In the genomic region with DNA sequence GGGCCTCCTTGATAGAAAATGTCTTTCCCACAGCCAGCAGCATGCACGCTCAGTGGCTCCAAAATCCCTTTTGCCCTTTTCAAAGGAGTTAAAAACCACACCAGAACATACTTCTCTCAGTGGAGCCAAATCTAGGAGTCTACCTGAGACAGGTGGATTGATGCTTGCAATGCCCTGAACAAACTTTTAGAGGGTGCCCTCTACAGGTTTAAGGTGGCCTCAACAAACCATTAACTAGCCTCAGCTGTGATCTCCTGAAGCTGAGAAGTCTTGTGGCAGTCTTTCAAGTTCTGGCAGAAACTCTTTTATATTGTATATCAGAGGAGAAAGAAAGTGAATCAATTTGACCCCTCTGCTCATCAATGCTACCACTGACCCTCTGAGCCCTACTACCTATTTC, we compare ENCODE assay signal across 14 cellular contexts.
DNase-seq lines count a peak whose midpoint lies in the region; FAIRE-seq and TF ChIP-seq lines count a peak whose summit lies in the region.
"Had no signal": no experiment of that assay in that cellular context is flagged by ENCODE, and none has a peak within 500 bp of the region (broad histone marks: within the 10 kb centered on the region; RNA-seq: fewer than 3 reads in every experiment).

No MANE protein-coding gene starts in this region.

- H4K20me1 ChIP-seq in Loucy (ENCODE audit: insufficient read depth, low read length, poor library complexity, severe bottlenecking): no peaks in the 10 kb centered on the region

- TF ChIP-seq CTCF in Loucy (conservative IDR thresholded peaks at IDR 0.05; ENCODE audit: low read length) (peak; percentile 73), bronchial epithelial cell (IDR thresholded peaks at IDR 0.05; ENCODE audit: insufficient read depth, low read length, severe bottlenecking) (peak; percentile 53), progenitor cell of endocrine pancreas (IDR thresholded peaks at IDR 0.05; ENCODE audit: unreplicated experiment) (peak; percentile 56)

- POLR2A ChIA-PET in activated CD4-positive, alpha-beta T cell treated with anti-CD3 and anti-CD28 coated beads, Interleukin-2, amount 10 ng/mL, durations not matched to agents 7 days and 5 days (lab: Charles Lee): no interaction called here

- no peak overlapping the region for H3K4me3 Mint-ChIP-seq in activated CD4-positive, alpha-beta T cell treated with anti-CD3 and anti-CD28 coated beads, Interleukin-2, amount 10 ng/mL, durations not matched to agents 7 days and 5 days
- H3K4me3 Mint-ChIP-seq in progenitor cell of endocrine pancreas (ENCODE audit: low read depth): no peak overlapping the region
- H3K4me3 Mint-ChIP-seq: activated T-cell treated with anti-CD3 and anti-CD28 coated beads, Interleukin-2, amount 50 U/mL, for 72 hours; CD4-positive, CD25-positive, alpha-beta regulatory T cell; central memory CD8-positive, alpha-beta T cell; naive thymus-derived CD8-positive, alpha-beta T cell had no signal

- H3K4me3 ChIP-seq in Loucy (ENCODE audit: low read length, poor library complexity, severe bottlenecking) (no peak overlapping the region), bronchial epithelial cell (ENCODE audit: low read depth, low read length) (no peak overlapping the region)
- H3K4me3 ChIP-seq: heart right ventricle had no signal

- no peak overlapping the region for H3K4me2 ChIP-seq in Loucy (ENCODE audit: low read depth, low read length, poor library complexity, severe bottlenecking)

- H3K4me1 Mint-ChIP-seq in activated CD4-positive, alpha-beta T cell treated with anti-CD3 and anti-CD28 coated beads, Interleukin-2, amount 10 ng/mL, durations not matched to agents 7 days and 5 days: no peaks in the 10 kb centered on the region
- no peaks in the 10 kb centered on the region for H3K4me1 Mint-ChIP-seq in progenitor cell of endocrine pancreas (ENCODE audit: low read depth)

- H2AFZ ChIP-seq in Loucy (ENCODE audit: low read length): no peak overlapping the region

- no peaks in the 10 kb centered on the region for H3F3A ChIP-seq in Loucy (ENCODE audit: low read depth)

- H3K9me3 ChIP-seq in Loucy (ENCODE audit: insufficient read depth, low read depth, low read length): no peaks in the 10 kb centered on the region
- H3K9me3 ChIP-seq: heart right ventricle had no signal

- H3K79me2 ChIP-seq in Loucy (ENCODE audit: insufficient read depth, low read length): no peaks in the 10 kb centered on the region

- H3K9me3 Mint-ChIP-seq in activated CD4-positive, alpha-beta T cell treated with anti-CD3 and anti-CD28 coated beads, Interleukin-2, amount 10 ng/mL, durations not matched to agents 7 days and 5 days: no peaks in the 10 kb centered on the region
- H3K9me3 Mint-ChIP-seq in progenitor cell of endocrine pancreas (ENCODE audit: low read depth): no peaks in the 10 kb centered on the region
- H3K9me3 Mint-ChIP-seq: activated T-cell treated with anti-CD3 and anti-CD28 coated beads, Interleukin-2, amount 50 U/mL, for 72 hours; CD4-positive, CD25-positive, alpha-beta regulatory T cell; central memory CD8-positive, alpha-beta T cell; naive thymus-derived CD8-positive, alpha-beta T cell had no signal

- no peaks in the 10 kb centered on the region for H3K9me2 ChIP-seq in Loucy (replicated peaks; ENCODE audit: low read depth, low read length)

- CTCF ChIA-PET in activated CD4-positive, alpha-beta T cell treated with anti-CD3 and anti-CD28 coated beads, Interleukin-2, amount 10 ng/mL, durations not matched to agents 7 days and 5 days (lab: Charles Lee): no interaction called here

- no peaks in the 10 kb centered on the region for H3K36me3 Mint-ChIP-seq in activated CD4-positive, alpha-beta T cell treated with anti-CD3 and anti-CD28 coated beads, Interleukin-2, amount 10 ng/mL, durations not matched to agents 7 days and 5 days (ENCODE audit: low read depth)
- H3K36me3 Mint-ChIP-seq in progenitor cell of endocrine pancreas (ENCODE audit: insufficient read depth): no peaks in the 10 kb centered on the region

- FAIRE-seq in bronchial epithelial cell (lab: Jason Lieb, UNC): no peak

- DNase-seq in activated CD4-positive, alpha-beta T cell treated with anti-CD3 and anti-CD28 coated beads, Interleukin-2, amount 10 ng/mL, durations not matched to agents 7 days and 5 days: peak; percentile 20
- DNase-seq in activated CD4-positive, alpha-beta T cell treated with anti-CD3 and anti-CD28 coated beads, Interleukin-2, amount 50 U/mL, for 4 hours: no peak
- peak; percentile 30 for DNase-seq in bronchial epithelial cell (ENCODE audit: low read depth)
- DNase-seq in progenitor cell of endocrine pancreas (ENCODE audit: low spot score, unreplicated experiment): no peak
- DNase-seq in SKM-1 treated with dmso at 0.1 percent for 144 hours (lab: John Stamatoyannopoulos, UW; ENCODE audit: unreplicated experiment): no peak
- DNase-seq in GOT3 (lab: John Stamatoyannopoulos, UW): no peak
- no peak for DNase-seq in glomerular visceral epithelial cell (ENCODE audit: extremely low spot score)
- DNase-seq: activated T-cell treated with anti-CD3 and anti-CD28 coated beads, Interleukin-2, amount 50 U/mL, for 72 hours; heart right ventricle; naive thymus-derived CD8-positive, alpha-beta T cell; NCI-H2081 treated with DMSO at 0.1 percent for 48 hours had no signal

- H3K27me3 ChIP-seq in Loucy (ENCODE audit: insufficient read depth, low read length, poor library complexity, severe bottlenecking) (no peaks in the 10 kb centered on the region), bronchial epithelial cell (ENCODE audit: control insufficient read depth, insufficient read depth, low read length) (no peaks in the 10 kb centered on the region)
- H3K27me3 ChIP-seq: heart right ventricle had no signal

- H3K9ac ChIP-seq in Loucy (ENCODE audit: low read depth, low read length, poor library complexity, severe bottlenecking): no peak overlapping the region

- H3K4me1 ChIP-seq in Loucy (ENCODE audit: insufficient read depth, low read length, poor library complexity, severe bottlenecking): no peaks in the 10 kb centered on the region

- H3K27ac Mint-ChIP-seq in activated CD4-positive, alpha-beta T cell treated with anti-CD3 and anti-CD28 coated beads, Interleukin-2, amount 10 ng/mL, durations not matched to agents 7 days and 5 days: no peak overlapping the region
- no peak overlapping the region for H3K27ac Mint-ChIP-seq in progenitor cell of endocrine pancreas
- H3K27ac Mint-ChIP-seq: activated T-cell treated with anti-CD3 and anti-CD28 coated beads, Interleukin-2, amount 50 U/mL, for 72 hours; CD4-positive, CD25-positive, alpha-beta regulatory T cell; naive thymus-derived CD8-positive, alpha-beta T cell had no signal

- H3K36me3 ChIP-seq in Loucy (ENCODE audit: insufficient read depth, low read length): 0 out of 2 replicates have a peak, but pooled peaks cover 3% of the 10 kb centered on the region
- H3K36me3 ChIP-seq in bronchial epithelial cell (ENCODE audit: control insufficient read depth, insufficient read depth, low read length): peaks cover 1% of the 10 kb centered on the region

- H3K27me3 Mint-ChIP-seq in activated CD4-positive, alpha-beta T cell treated with anti-CD3 and anti-CD28 coated beads, Interleukin-2, amount 10 ng/mL, durations not matched to agents 7 days and 5 days: no peaks in the 10 kb centered on the region
- H3K27me3 Mint-ChIP-seq in progenitor cell of endocrine pancreas: no peaks in the 10 kb centered on the region
- H3K27me3 Mint-ChIP-seq: CD4-positive, CD25-positive, alpha-beta regulatory T cell; central memory CD8-positive, alpha-beta T cell; naive thymus-derived CD8-positive, alpha-beta T cell had no signal

Comparison
In these comparisons a context has a peak if more than half of its experiments do, and no peak if none do; other contexts are left out.
1. DNase-seq: peak in activated CD4-positive, alpha-beta T cell treated with anti-CD3 and anti-CD28 coated beads, Interleukin-2, amount 10 ng/mL, durations not matched to agents 7 days and 5 days (single experiment) and bronchial epithelial cell (single experiment); none in activated CD4-positive, alpha-beta T cell treated with anti-CD3 and anti-CD28 coated beads, Interleukin-2, amount 50 U/mL, for 4 hours (0 of 2), progenitor cell of endocrine pancreas (single experiment), SKM-1 treated with dmso at 0.1 percent for 144 hours (single experiment), GOT3 (single experiment) and glomerular visceral epithelial cell (single experiment).
2. Peak in every context shown above with its lines, with median percentiles within 50 percentile points of each other: CTCF ChIP-seq.